In the genomic region with DNA sequence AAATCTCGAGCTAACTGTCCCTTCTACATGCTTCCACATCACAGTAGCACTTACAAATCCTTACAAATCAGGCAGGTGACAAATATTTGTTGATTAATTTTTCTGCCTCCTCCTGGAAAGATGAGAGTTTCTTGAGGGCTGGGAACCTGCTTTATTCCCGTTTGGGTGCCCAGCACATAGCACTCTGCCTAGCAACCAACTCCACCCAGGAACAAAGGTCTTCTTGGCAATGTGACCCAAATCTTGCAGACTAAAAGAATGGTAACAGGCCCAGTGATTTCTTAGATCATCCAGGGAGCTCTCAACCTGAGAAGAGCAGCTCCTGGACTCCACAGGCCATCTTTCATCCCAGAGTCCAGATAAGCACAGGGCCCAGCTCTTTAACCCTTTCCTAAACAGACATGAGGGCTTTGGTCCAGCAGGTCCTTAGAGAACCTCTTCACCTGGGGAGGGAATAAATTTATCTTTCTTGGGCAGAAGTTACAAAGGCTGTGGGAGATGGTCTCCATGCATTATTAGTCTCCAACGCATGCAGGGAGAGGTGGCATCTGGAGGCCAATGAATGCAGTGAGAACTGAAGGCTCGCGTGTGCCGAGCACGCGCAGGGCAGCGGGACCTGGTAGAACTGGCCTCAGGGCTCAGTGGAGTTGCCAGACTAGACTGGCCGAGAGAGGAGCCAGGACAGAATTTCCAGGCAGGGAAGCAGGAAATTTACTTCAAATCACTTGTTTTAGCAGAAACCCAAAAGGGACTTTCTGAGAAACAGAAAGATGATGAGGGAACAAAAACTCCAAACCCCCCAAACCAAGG, we compare ENCODE assay signal across 21 cellular contexts.
A peak's percentile ranks its signal among the peaks of the same experiment; 100 is the strongest.
DNase-seq lines count a peak whose midpoint lies in the region; ATAC-seq, FAIRE-seq and TF ChIP-seq lines count a peak whose summit lies in the region.
"Had no signal": no experiment of that assay in that cellular context is flagged by ENCODE, and none has a peak within 500 bp of the region (broad histone marks: within the 10 kb centered on the region; RNA-seq: fewer than 3 reads in every experiment).

No MANE protein-coding gene starts in this region.

- TF ChIP-seq CTCF in breast epithelium (IDR thresholded peaks at IDR 0.05), result no peak
- no peak for TF ChIP-seq CTCF in endothelial cell of umbilical vein (IDR thresholded peaks at IDR 0.05; ENCODE audit: extremely low read depth in 1 of 2, insufficient read depth in 1 of 2, low read depth in 1 of 2, low read length in 2 of 2)
- no peak for TF ChIP-seq CTCF in upper lobe of left lung (IDR thresholded peaks at IDR 0.05)
- no peak for TF ChIP-seq CTCF in coronary artery (IDR thresholded peaks at IDR 0.05)

- DNase-seq in T47D (ENCODE audit: low read depth in 1 of 2, low spot score in 1 of 2) (peak; percentile 24 to 71), breast epithelium (ENCODE audit: low spot score in 2 of 2) (no peak), endothelial cell of umbilical vein (ENCODE audit: low read depth, low spot score) (no peak), mesendoderm (peak; percentile 44), upper lobe of left lung (peak in 1 of 2 donors; percentile 58), coronary artery (ENCODE audit: low spot score) (no peak), GM19238 (ENCODE audit: insufficient read length, low spot score) (no peak), NCI-H1694 (lab: John Stamatoyannopoulos, UW) (no peak)
- DNase-seq: 8988T; activated CD4-positive, CD25-positive, alpha-beta regulatory T cell; activated naive CD8-positive, alpha-beta T cell treated with anti-CD3 and anti-CD28 coated beads, Interleukin-2, amount 10 ng/mL, durations not matched to agents 7 days and 5 days; COR-L47; effector CD4-positive, alpha-beta T cell; kidney glomerular epithelial cell; SIG-M5; stimulated activated CD4-positive, alpha-beta T cell treated with anti-CD3 and anti-CD28 coated beads, Interleukin-2, amount 100 ng/mL, for 48 hours; substantia nigra had no signal

- H2AFZ ChIP-seq in endothelial cell of umbilical vein (ENCODE audit: low read depth, low read length), result no peak overlapping the region

- no peak overlapping the region for H4K8ac ChIP-seq in mesendoderm (ENCODE audit: low read depth, low read length)

- H4K5ac ChIP-seq in mesendoderm (ENCODE audit: low read length), result no peak overlapping the region

- no peak overlapping the region for H2BK15ac ChIP-seq in mesendoderm (replicated peaks; ENCODE audit: low read depth)

- no peak for TF ChIP-seq POLR2A in breast epithelium (IDR thresholded peaks at IDR 0.05)
- no peak for TF ChIP-seq POLR2A in endothelial cell of umbilical vein (IDR thresholded peaks at IDR 0.05; ENCODE audit: low read depth, low read length)
- TF ChIP-seq POLR2A in upper lobe of left lung (IDR thresholded peaks at IDR 0.05), result no peak

- H3K18ac ChIP-seq in mesendoderm (ENCODE audit: low read length), result peak overlapping the region; percentile 4

- H3K4me2 ChIP-seq in endothelial cell of umbilical vein (ENCODE audit: insufficient read depth, low read length) (peak overlapping the region; percentile 44), mesendoderm (ENCODE audit: low read length) (no peak overlapping the region)
- H3K4me2 ChIP-seq: KMS-11 had no signal

- no peaks in the 10 kb centered on the region for H3K4me1 ChIP-seq in breast epithelium
- H3K4me1 ChIP-seq in endothelial cell of umbilical vein (ENCODE audit: control insufficient read depth, extremely low read depth, insufficient read depth, low read length), result peaks cover 22% of the 10 kb centered on the region
- peaks cover 7% of the 10 kb centered on the region for H3K4me1 ChIP-seq in mesendoderm (ENCODE audit: control insufficient read depth, low read depth, low read length)
- H3K4me1 ChIP-seq in upper lobe of left lung, result peaks cover 6 to 12% (median 9%) of the 10 kb centered on the region in 4 donors
- H3K4me1 ChIP-seq: HAP-1 had no signal

- POLR2A ChIA-PET in endothelial cell of umbilical vein (lab: Charles Lee), result interaction anchor here (1.5 kb wide), 1 partner anchor 9 kb away, joined by 4 read pairs; no protein-coding TSS in a partner anchor

- H2AK5ac ChIP-seq in mesendoderm (ENCODE audit: low read length), result no peak overlapping the region

- no peaks in the 10 kb centered on the region for H3K79me1 ChIP-seq in mesendoderm (ENCODE audit: low read length)

- H3K9ac ChIP-seq in endothelial cell of umbilical vein (replicated peaks; ENCODE audit: extremely low read depth, insufficient read depth, low read length), result no peak overlapping the region
- no peak overlapping the region for H3K9ac ChIP-seq in mesendoderm (ENCODE audit: low read length)
- H3K9ac ChIP-seq: KMS-11 had no signal

- no peak for TF ChIP-seq EP300 in upper lobe of left lung (IDR thresholded peaks at IDR 0.05)

- no peak overlapping the region for H2BK120ac ChIP-seq in mesendoderm (ENCODE audit: low read depth, low read length)

- H3K27me3 ChIP-seq in breast epithelium, result no peaks in the 10 kb centered on the region
- no peaks in the 10 kb centered on the region for H3K27me3 ChIP-seq in endothelial cell of umbilical vein (ENCODE audit: control insufficient read depth in 2 of 2, insufficient read depth in 2 of 2, low read length in 2 of 2)
- H3K27me3 ChIP-seq in mesendoderm (ENCODE audit: insufficient read depth, low read length, poor library complexity), result no peaks in the 10 kb centered on the region
- H3K27me3 ChIP-seq in upper lobe of left lung, result no peaks in the 10 kb centered on the region

- no peaks in the 10 kb centered on the region for H3K9me1 ChIP-seq in endothelial cell of umbilical vein (replicated peaks; ENCODE audit: control insufficient read depth, extremely low read depth, insufficient read depth, low read length)

- CTCF ChIA-PET in endothelial cell of umbilical vein (lab: Charles Lee), result interaction anchor here (1.1 to 2.0 kb wide), 5 partner anchors 8 to 18 kb away, joined by 3 to 7 read pairs (median 5); no protein-coding TSS in a partner anchor

- H3K23ac ChIP-seq in mesendoderm (ENCODE audit: low read length), result no peak overlapping the region

- H3K79me2 ChIP-seq in endothelial cell of umbilical vein (ENCODE audit: control insufficient read depth, insufficient read depth, low read length), result no peaks in the 10 kb centered on the region
- H3K79me2 ChIP-seq in mesendoderm (ENCODE audit: control insufficient read depth, insufficient read depth, low read length), result no peaks in the 10 kb centered on the region

- no peak overlapping the region for H3K27ac ChIP-seq in breast epithelium
- peak overlapping the region; percentile 39 for H3K27ac ChIP-seq in endothelial cell of umbilical vein (ENCODE audit: insufficient read depth, low read depth, low read length)
- H3K27ac ChIP-seq in mesendoderm (ENCODE audit: low read depth, low read length), result peak overlapping the region; percentile 5
- peak overlapping the region in 3 of 4 donors; percentile 15 to 55 (median 19) for H3K27ac ChIP-seq in upper lobe of left lung
- peak overlapping the region in 1 of 2 donors; percentile 15 for H3K27ac ChIP-seq in coronary artery
- H3K27ac ChIP-seq: KMS-11 had no signal

- no peak overlapping the region for H3K4me3 ChIP-seq in breast epithelium
- no peak overlapping the region for H3K4me3 ChIP-seq in endothelial cell of umbilical vein (replicated peaks in 1 of 3; ENCODE audit: insufficient read depth in 1 of 3, low read depth in 1 of 3, low read length in 3 of 3)
- no peak overlapping the region for H3K4me3 ChIP-seq in mesendoderm (ENCODE audit: low read length)
- H3K4me3 ChIP-seq in upper lobe of left lung, result no peak overlapping the region
- H3K4me3 ChIP-seq in coronary artery, result no peak overlapping the region
- H3K4me3 ChIP-seq: HAP-1 had no signal

- no TSS peak for BruUV-seq in endothelial cell of umbilical vein (replicated peaks; lab: Mats Ljungman, UMichigan)

- H3K4ac ChIP-seq in mesendoderm (ENCODE audit: low read depth, low read length), result no peak overlapping the region

- H3K36me3 ChIP-seq in breast epithelium (no peaks in the 10 kb centered on the region), endothelial cell of umbilical vein (ENCODE audit: control insufficient read depth in 2 of 2, extremely low read depth in 1 of 2, insufficient read depth in 2 of 2, low read length in 2 of 2) (peaks cover 22 to 26% of the 10 kb centered on the region in 2 experiments), mesendoderm (ENCODE audit: control insufficient read depth, insufficient read depth, low read length) (no peaks in the 10 kb centered on the region), upper lobe of left lung (peaks cover 0 to 62% (median 1%) of the 10 kb centered on the region in 4 donors)
- H3K36me3 ChIP-seq: HAP-1 had no signal

- H3K9me3 ChIP-seq in breast epithelium (no peaks in the 10 kb centered on the region), endothelial cell of umbilical vein (replicated peaks; ENCODE audit: control insufficient read depth, insufficient read depth, low read length) (no peaks in the 10 kb centered on the region), upper lobe of left lung (no peaks in the 10 kb centered on the region)
- H3K9me3 ChIP-seq: HAP-1 had no signal

- H3K56ac ChIP-seq in mesendoderm (ENCODE audit: low read length), result peak overlapping the region; percentile 52

- in situ Hi-C loops in T47D (cut with HindIII; ENCODE audit: low pct_unique_long_range_greater_than_20kb, low sequenced_read_pairs), result no loop called here

- WGBS in mesendoderm (ENCODE audit: extremely low coverage, insufficient coverage, low lambda C conversion rate), result no CpG with 5 or more reads among the region's 10 CpGs
- 87 to 91% methylated on average over 10 of the region's 10 CpGs for whole genome bisulfite sequencing in upper lobe of left lung, 2 donors

- intact Hi-C loops in breast epithelium (cut with DNase I; ENCODE audit: low total_unique reads), result no loop called here
- intact Hi-C loops in endothelial cell of umbilical vein (cut with micrococcal nuclease), result no loop called here

- dilution Hi-C loops in endothelial cell of umbilical vein (cut with MboI; ENCODE audit: extremely low pct_ligation_motif_present, low sequenced_read_pairs), result no loop called here

- H4K20me1 ChIP-seq in endothelial cell of umbilical vein (replicated peaks; ENCODE audit: control insufficient read depth, extremely low read depth, insufficient read depth, low read length), result no peaks in the 10 kb centered on the region

- no peak for ATAC-seq in upper lobe of left lung (ENCODE audit: low FRiP score in 2 of 2)

- H2BK5ac ChIP-seq in mesendoderm (ENCODE audit: low read length), result no peak overlapping the region

- no peak for FAIRE-seq in endothelial cell of umbilical vein (lab: Jason Lieb, UNC)
- FAIRE-seq: bronchial epithelial cell, GM18507 had no signal

TF ChIP-seq in endothelial cell of umbilical vein, 7 proteins besides CTCF, POLR2A, EP300 and RAD21 (continues in another document):
- no peak for TF ChIP-seq MYC (IDR thresholded peaks at IDR 0.05; ENCODE audit: low read depth, low read length)
- TF ChIP-seq GATA2 (IDR thresholded peaks at IDR 0.05; ENCODE audit: insufficient read depth, insufficient read length, low read depth, low read length), result no peak
- no peak for TF ChIP-seq POLR2AphosphoS5 (IDR thresholded peaks at IDR 0.05; ENCODE audit: insufficient read depth, low read depth, low read length)
- TF ChIP-seq, protein P1, sequence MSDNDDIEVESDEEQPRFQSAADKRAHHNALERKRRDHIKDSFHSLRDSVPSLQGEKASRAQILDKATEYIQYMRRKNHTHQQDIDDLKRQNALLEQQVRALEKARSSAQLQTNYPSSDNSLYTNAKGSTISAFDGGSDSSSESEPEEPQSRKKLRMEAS (IDR thresholded peaks at IDR 0.05; ENCODE audit: insufficient read depth, insufficient read length), result no peak
- TF ChIP-seq FOS (IDR thresholded peaks at IDR 0.05; ENCODE audit: borderline replicate concordance, insufficient read depth, low read length), result no peak

Comparison
In these comparisons a context has a peak if more than half of its experiments do, and no peak if none do; other contexts are left out.
1. DNase-seq: peak in T47D (2 of 2) and mesendoderm (single experiment); none in breast epithelium (0 of 2), endothelial cell of umbilical vein (single experiment), coronary artery (single experiment), GM19238 (single experiment) and NCI-H1694 (single experiment).
2. H3K27ac ChIP-seq: peak in endothelial cell of umbilical vein (single experiment), mesendoderm (single experiment) and upper lobe of left lung (3 of 4); none in breast epithelium (0 of 2).